Comparison of ENCODE assay signal across 20 cellular contexts in genomic region chr1:245484176-245484575, GRCh38.
A peak's percentile ranks its signal among the peaks of the same experiment; 100 is the strongest.
DNase-seq lines count a peak whose midpoint lies in the region; ATAC-seq and TF ChIP-seq lines count a peak whose summit lies in the region.
"Had no signal": no experiment of that assay in that cellular context is flagged by ENCODE, and none has a peak within 500 bp of the region (broad histone marks: within the 10 kb centered on the region; RNA-seq: fewer than 3 reads in every experiment).

No MANE protein-coding gene starts in this region.

- DNase-seq in GM23338 (ENCODE audit: low spot score), result peak; percentile 66
- peak; percentile 93 for DNase-seq in NT2/D1 (ENCODE audit: low read depth, low spot score)
- DNase-seq in iPS DF 19.7 (ENCODE audit: low read depth, low spot score), result peak; percentile 65
- DNase-seq in nephron progenitor cell, result no peak
- no peak for DNase-seq in NCI-H748 (lab: John Stamatoyannopoulos, UW; ENCODE audit: unreplicated experiment)
- DNase-seq: Calu3, DMS79 treated with DMSO at 0.1 percent for 48 hours, NCI-H1092 treated with DMSO at 0.1 percent for 48 hours, NCI-H1436, NCI-H187, NCI-H2171 treated with DMSO at 0.1 percent for 48 hours, NCI-H345, NCI-H524, NCI-H774, PC-3 had no signal

- no peaks in the 10 kb centered on the region for H3F3A ChIP-seq in GM23338 (replicated peaks; ENCODE audit: low read depth)

- peak overlapping the region; percentile 25; the same call in 1 of the 3 replicates for H3K4me3 Mint-ChIP-seq in GM23338
- H3K4me3 Mint-ChIP-seq in nephron progenitor cell, result no peak overlapping the region
- H3K4me3 Mint-ChIP-seq: IgD-negative memory B cell had no signal

- peak overlapping the region; percentile 50; the same call in 1 of the 2 replicates for H3K4me2 ChIP-seq in GM23338
- H3K4me2 ChIP-seq: KMS-11 had no signal

- H3K4me1 Mint-ChIP-seq in GM23338, result peaks cover 32% of the 10 kb centered on the region
- H3K4me1 Mint-ChIP-seq in nephron progenitor cell, result peaks cover 40% of the 10 kb centered on the region
- H3K4me1 Mint-ChIP-seq: IgD-negative memory B cell had no signal

- H3K9me3 ChIP-seq in NT2/D1 (ENCODE audit: insufficient read depth, low read length), result no peaks in the 10 kb centered on the region

- H3K36me3 ChIP-seq in GM23338 (ENCODE audit: insufficient read depth) (no peaks in the 10 kb centered on the region), NT2/D1 (ENCODE audit: insufficient read depth, insufficient read length, low read length) (no peaks in the 10 kb centered on the region)

- TF ChIP-seq POLR2A in GM18505 (IDR thresholded peaks at IDR 0.05; ENCODE audit: borderline replicate concordance, extremely low read depth, insufficient read depth, insufficient read length), result no peak

- TF ChIP-seq CTCF in GM23338 (conservative IDR thresholded peaks at IDR 0.05; ENCODE audit: low read depth in 2 of 2) (no peak), nephron progenitor cell (IDR thresholded peaks at IDR 0.05) (no peak)

- no peaks in the 10 kb centered on the region for H3K9me2 ChIP-seq in GM23338 (ENCODE audit: insufficient read depth)

- no peak overlapping the region for H3K4me3 ChIP-seq in GM23338
- H3K4me3 ChIP-seq in NT2/D1 (ENCODE audit: insufficient read length, low read depth), result no peak overlapping the region

- H3K36me3 Mint-ChIP-seq in GM23338 (ENCODE audit: low read depth) (no peaks in the 10 kb centered on the region), nephron progenitor cell (ENCODE audit: low read depth) (peaks cover 15% of the 10 kb centered on the region)
- H3K36me3 Mint-ChIP-seq: IgD-negative memory B cell had no signal

- no peak overlapping the region for H2AFZ ChIP-seq in GM23338

- H3K27me3 Mint-ChIP-seq in GM23338 (ENCODE audit: insufficient read depth, low read depth, poor library complexity) (peaks cover 7% of the 10 kb centered on the region), nephron progenitor cell (ENCODE audit: low read depth, poor library complexity) (no peaks in the 10 kb centered on the region)
- H3K27me3 Mint-ChIP-seq: IgD-negative memory B cell had no signal

- no peak overlapping the region for H3K27ac Mint-ChIP-seq in GM23338
- H3K27ac Mint-ChIP-seq in nephron progenitor cell, result peak overlapping the region; percentile 36
- H3K27ac Mint-ChIP-seq: IgD-negative memory B cell had no signal

- no peaks in the 10 kb centered on the region for H3K79me2 ChIP-seq in GM23338 (replicated peaks; ENCODE audit: insufficient read depth)

- H4K20me1 ChIP-seq in GM23338 (replicated peaks; ENCODE audit: insufficient read depth), result no peaks in the 10 kb centered on the region

- H3K9ac ChIP-seq in NT2/D1 (ENCODE audit: insufficient read length, low read depth), result no peak overlapping the region
- H3K9ac ChIP-seq: KMS-11 had no signal

- no peak overlapping the region for H3K27ac ChIP-seq in GM23338 (ENCODE audit: low read depth)
- H3K27ac ChIP-seq: KMS-11 had no signal

- H3K4me1 ChIP-seq in GM23338 (ENCODE audit: insufficient read depth), result peaks cover 17% of the 10 kb centered on the region
- H3K4me1 ChIP-seq in NT2/D1 (ENCODE audit: insufficient read depth, insufficient read length), result peaks cover 6% of the 10 kb centered on the region

- ATAC-seq in GM23338, result peak; percentile 85
- ATAC-seq in GM18505 (IDR thresholded peaks at IDR 0.05; ENCODE audit: unreplicated experiment), result no peak
- ATAC-seq in GM18520 (IDR thresholded peaks at IDR 0.05; ENCODE audit: unreplicated experiment), result no peak
- ATAC-seq: PC-3, SK-N-SH treated with all-trans-retinoic acid at 6 μM for 48 hours had no signal

- H3K27me3 ChIP-seq in GM23338 (ENCODE audit: insufficient read depth) (no peaks in the 10 kb centered on the region), NT2/D1 (ENCODE audit: insufficient read depth, insufficient read length) (no peaks in the 10 kb centered on the region)

- H3K9me3 Mint-ChIP-seq in GM23338 (no peaks in the 10 kb centered on the region), nephron progenitor cell (no peaks in the 10 kb centered on the region)

TF ChIP-seq in GM23338, 12 proteins besides CTCF, POLR2A, EP300 and RAD21:
- TF ChIP-seq ETS1 (IDR thresholded peaks at IDR 0.05), result no peak
- no peak for TF ChIP-seq STAT1 (IDR thresholded peaks at IDR 0.05; ENCODE audit: unreplicated experiment)
- TF ChIP-seq POLR2AphosphoS5 (IDR thresholded peaks at IDR 0.05; ENCODE audit: low read depth), result no peak
- peak; percentile 63 for TF ChIP-seq NANOG (IDR thresholded peaks at IDR 0.05; ENCODE audit: borderline replicate concordance)
- TF ChIP-seq EZH2 (IDR thresholded peaks at IDR 0.05; ENCODE audit: low read depth, unreplicated experiment), result no peak
- peak; percentile 39; the same call in 1 of the 2 replicates for TF ChIP-seq ZNF462 (CRISPR knock-in tag; IDR thresholded peaks at IDR 0.05)
TF ChIP-seq in GM23338: peak in this region for 2.

Comparison
In these comparisons a context has a peak if more than half of its experiments do, and no peak if none do; other contexts are left out.
1. DNase-seq: peak in GM23338 (single experiment), NT2/D1 (single experiment) and iPS DF 19.7 (single experiment); none in nephron progenitor cell (single experiment) and NCI-H748 (single experiment).